Comparison of ENCODE assay signal across 10 cellular contexts in the genomic region with DNA sequence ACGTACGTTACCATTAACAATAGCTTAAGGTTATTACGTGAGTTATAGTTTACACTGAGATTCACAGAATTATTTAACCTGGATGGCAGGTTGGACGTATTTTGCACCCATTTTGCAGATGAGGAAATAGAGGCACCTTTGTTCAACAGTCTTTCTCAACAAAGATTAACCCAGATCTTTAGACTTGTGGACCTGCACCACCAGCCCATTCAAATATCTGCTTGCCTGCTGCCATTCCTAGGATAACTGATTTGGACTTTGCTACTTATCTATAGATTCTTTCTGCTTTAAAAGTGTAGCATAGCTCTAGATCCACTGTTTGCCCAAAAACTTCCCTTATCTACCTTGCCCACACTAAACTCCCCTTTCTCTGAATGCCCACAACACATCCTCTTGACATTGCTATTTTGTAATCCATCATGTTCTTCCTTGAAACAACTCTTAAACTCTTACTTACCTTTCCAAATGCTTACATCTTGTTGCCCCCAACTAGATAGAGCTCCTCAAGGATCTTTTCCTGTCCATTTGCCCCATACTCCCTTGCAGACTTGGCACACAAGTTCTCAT. TPM values are rescaled to one million over a fixed set of nuclear protein-coding genes. Genes with fewer than 3 reads are reported as not detected.
DNase-seq lines count a peak whose midpoint lies in the region; ATAC-seq and TF ChIP-seq lines count a peak whose summit lies in the region.
"Had no signal": no experiment of that assay in that cellular context is flagged by ENCODE, and none has a peak within 500 bp of the region (broad histone marks: within the 10 kb centered on the region; RNA-seq: fewer than 3 reads in every experiment).

No MANE protein-coding gene starts in this region.

- H3K27me3 Mint-ChIP-seq in CD14-positive monocyte (ENCODE audit: low read depth in 3 of 3) (peaks cover 0 to 1% (median 0%) of the 10 kb centered on the region in 3 donors), naive B cell (no peaks in the 10 kb centered on the region)
- no peaks in the 10 kb centered on the region for H3K27me3 Mint-ChIP-seq in activated CD4-positive, alpha-beta memory T cell treated with anti-CD3 and anti-CD28 coated beads, Interleukin-2, amount 10 ng/mL, durations not matched to agents 7 days and 5 days

- H3K9me2 ChIP-seq in HCT116 (ENCODE audit: insufficient read depth) = no peaks in the 10 kb centered on the region

- RAD21 ChIA-PET in HCT116 (lab: Charles Lee; ENCODE audit: low non-redundant PET in 1 of 2, low total read pairs in 2 of 2, uncharacterized antibody in 2 of 2, unreplicated experiment in 2 of 2) = no interaction called here

- TF ChIP-seq RAD21 in HCT116 (IDR thresholded peaks at IDR 0.05; ENCODE audit: low read depth) = no peak

- H3K4me1 Mint-ChIP-seq in CD14-positive monocyte (peaks cover 21% of the 10 kb centered on the region), naive B cell (peaks cover 20 to 25% (median 23%) of the 10 kb centered on the region in 3 donors)
- peaks cover 31% of the 10 kb centered on the region for H3K4me1 Mint-ChIP-seq in activated CD4-positive, alpha-beta memory T cell treated with anti-CD3 and anti-CD28 coated beads, Interleukin-2, amount 10 ng/mL, durations not matched to agents 7 days and 5 days

- no peak for TF ChIP-seq POLR2A in HCT116 (IDR thresholded peaks at IDR 0.05; ENCODE audit: borderline replicate concordance, extremely low read depth, insufficient read depth, insufficient read length)

- H3K9me3 ChIP-seq in HCT116 (ENCODE audit: control insufficient read depth in 1 of 2, insufficient read depth in 1 of 2, low read depth in 1 of 2, low read length in 2 of 2) = no peaks in the 10 kb centered on the region
- H3K9me3 ChIP-seq in ascending aorta = no peaks in the 10 kb centered on the region

- TF ChIP-seq CTCF in CD14-positive monocyte (IDR thresholded peaks at IDR 0.05) (no peak), HCT116 (IDR thresholded peaks at IDR 0.05 in 2 of 3, conservative IDR thresholded peaks at IDR 0.05 in 1 of 3; ENCODE audit: borderline replicate concordance in 1 of 3, insufficient read depth in 1 of 3, low read depth in 2 of 3, low read length in 2 of 3) (no peak), ascending aorta (IDR thresholded peaks at IDR 0.05) (no peak)

- ATAC-seq in HCT116 = no peak
- ATAC-seq in naive B cell (ENCODE audit: low read depth in 2 of 2) = no peak
- ATAC-seq in HG03045 (IDR thresholded peaks at IDR 0.05; ENCODE audit: unreplicated experiment) = no peak

- H4K20me1 ChIP-seq in HCT116 (ENCODE audit: insufficient read depth) = no peaks in the 10 kb centered on the region

- no peaks in the 10 kb centered on the region for H3K36me3 Mint-ChIP-seq in CD14-positive monocyte
- peaks cover 3% of the 10 kb centered on the region for H3K36me3 Mint-ChIP-seq in activated CD4-positive, alpha-beta memory T cell treated with anti-CD3 and anti-CD28 coated beads, Interleukin-2, amount 10 ng/mL, durations not matched to agents 7 days and 5 days (ENCODE audit: low read depth)
- H3K36me3 Mint-ChIP-seq in naive B cell = no peaks in the 10 kb centered on the region

- peak overlapping the region; percentile 37 for H2AFZ ChIP-seq in HCT116 (ENCODE audit: low read depth, low read length, poor library complexity, severe bottlenecking)

- CTCF ChIA-PET in HCT116 (lab: Charles Lee) = interaction anchor here (2.4 kb wide), 2 partner anchors 11 to 56 kb away, joined by 8 to 10 read pairs; partner anchors contain the start of gene TNFAIP3
- CTCF ChIA-PET in activated CD4-positive, alpha-beta memory T cell treated with anti-CD3 and anti-CD28 coated beads, Interleukin-2, amount 10 ng/mL, durations not matched to agents 7 days and 5 days (lab: Charles Lee) = interaction anchor here (0.9 to 2.6 kb wide), 7 partner anchors 11 to 134 kb away, joined by 3 to 10 read pairs (median 4); partner anchors contain the start of gene TNFAIP3

- no peak overlapping the region for H3K27ac ChIP-seq in HCT116 (ENCODE audit: low read depth, low read length)
- H3K27ac ChIP-seq in ascending aorta = no peak overlapping the region

- peak overlapping the region; percentile 71 for H3K4me2 ChIP-seq in HCT116 (ENCODE audit: low read length)

- BruUV-seq in HCT116 (replicated peaks; lab: Mats Ljungman, UMichigan) = no TSS peak

- peak overlapping the region; percentile 98 to 99 (median 99) for H3K27ac Mint-ChIP-seq in CD14-positive monocyte
- H3K27ac Mint-ChIP-seq in activated CD4-positive, alpha-beta memory T cell treated with anti-CD3 and anti-CD28 coated beads, Interleukin-2, amount 10 ng/mL, durations not matched to agents 7 days and 5 days = peak overlapping the region; percentile 74
- H3K27ac Mint-ChIP-seq in naive B cell = peak overlapping the region; percentile 94 to 99 (median 98)
- H3K27ac Mint-ChIP-seq: endodermal cell had no signal

- H3K4me1 ChIP-seq in HCT116 (ENCODE audit: control insufficient read depth in 1 of 2, insufficient read depth in 2 of 2, low read length in 2 of 2) = peaks cover 8 to 41% of the 10 kb centered on the region in 2 experiments; a peak in 3 of 4 replicates
- H3K4me1 ChIP-seq in ascending aorta = no peaks in the 10 kb centered on the region

- intact Hi-C loops in CD14-positive monocyte (cut with micrococcal nuclease) (loop anchor here (5.0 kb wide), 3 partner anchors 37 to 57 kb away; partner anchors contain the start of gene TNFAIP3 (in 2 of the 2)), HCT116 (cut with micrococcal nuclease) (no loop called here), ascending aorta (cut with DNase I) (loop anchor here (5.0 kb wide), 1 partner anchor 88 kb away; no protein-coding TSS in a partner anchor)

- peak overlapping the region; percentile 9 to 20 for H3K4me3 Mint-ChIP-seq in CD14-positive monocyte
- H3K4me3 Mint-ChIP-seq in activated CD4-positive, alpha-beta memory T cell treated with anti-CD3 and anti-CD28 coated beads, Interleukin-2, amount 10 ng/mL, durations not matched to agents 7 days and 5 days = no peak overlapping the region
- peak overlapping the region in 7 of 8 donors; percentile 66 to 89 (median 84) for H3K4me3 Mint-ChIP-seq in naive B cell
- H3K4me3 Mint-ChIP-seq: endodermal cell had no signal

- H3K9me3 Mint-ChIP-seq in CD14-positive monocyte (peaks cover 0 to 7% (median 1%) of the 10 kb centered on the region in 7 donors), naive B cell (peaks cover 0 to 3% (median 0%) of the 10 kb centered on the region in 7 donors)
- peaks cover 2% of the 10 kb centered on the region for H3K9me3 Mint-ChIP-seq in activated CD4-positive, alpha-beta memory T cell treated with anti-CD3 and anti-CD28 coated beads, Interleukin-2, amount 10 ng/mL, durations not matched to agents 7 days and 5 days
- H3K9me3 Mint-ChIP-seq: endodermal cell had no signal

- H3K27me3 ChIP-seq in HCT116 (ENCODE audit: insufficient read depth, low read length) (no peaks in the 10 kb centered on the region), ascending aorta (no peaks in the 10 kb centered on the region)

- H3K4me3 ChIP-seq in HCT116 (replicated peaks in 1 of 2; ENCODE audit: low read depth in 1 of 2, low read length in 2 of 2) (no peak overlapping the region), ascending aorta (no peak overlapping the region)

- no peaks in the 10 kb centered on the region for H3K79me2 ChIP-seq in HCT116 (ENCODE audit: insufficient read depth, low read length)

- H3K36me3 ChIP-seq in HCT116 (ENCODE audit: control insufficient read depth in 1 of 2, insufficient read depth in 2 of 2, low read length in 2 of 2) (no peaks in the 10 kb centered on the region), ascending aorta (no peaks in the 10 kb centered on the region)

- POLR2A ChIA-PET in HCT116 (lab: Charles Lee) = interaction anchor here (1.0 kb wide), 1 partner anchor 14 kb away, joined by 4 read pairs; no protein-coding TSS in a partner anchor
- POLR2A ChIA-PET in activated CD4-positive, alpha-beta memory T cell treated with anti-CD3 and anti-CD28 coated beads, Interleukin-2, amount 10 ng/mL, durations not matched to agents 7 days and 5 days (lab: Charles Lee) = interaction anchor here (1.0 to 3.1 kb wide), 9 partner anchors 9 to 1521 kb away, joined by 3 to 21 read pairs (median 7); partner anchors contain the start of genes BCLAF1 and TNFAIP3

- H3K9ac ChIP-seq in HCT116 (ENCODE audit: low read length) = no peak overlapping the region

- DNase-seq in CD14-positive monocyte (ENCODE audit: low spot score) = no peak
- no peak for DNase-seq in HCT116 (ENCODE audit: low read depth, low spot score)
- DNase-seq in activated CD4-positive, alpha-beta memory T cell treated with anti-CD3 and anti-CD28 coated beads, Interleukin-2, amount 10 ng/mL, durations not matched to agents 7 days and 5 days = no peak
- DNase-seq in naive B cell = no peak
- no peak for DNase-seq in globus pallidus (ENCODE audit: low spot score)
- DNase-seq in stimulated activated CD4-positive, alpha-beta T cell treated with anti-CD3 and anti-CD28 coated beads, Interleukin-15, amount 100 ng/mL, for 24 hours = no peak
- no peak for DNase-seq in ascending aorta (ENCODE audit: low spot score in 2 of 2)
- DNase-seq: endodermal cell, NCI-H2107 had no signal

TF ChIP-seq in HCT116, 20 proteins besides CTCF, POLR2A, EP300 and RAD21 (continues in another document):
- no peak for TF ChIP-seq ATF3 (IDR thresholded peaks at IDR 0.05)

RNA-seq across cellular contexts. Expression of gene TNFAIP3, which starts 56.4 kb away (rescaled TPM):
- polyA plus RNA-seq in CD14-positive monocyte = 10 to 100 TPM; 35.5 to 38.4 TPM
- 4.4 TPM for total RNA-seq in HCT116 (2021; ENCODE audit: unreplicated experiment)
- 1.5 and 1.7 TPM in 2 replicates for polyA plus RNA-seq in HCT116 (2012)
- 100 to 1,000 TPM; 143 to 144 TPM for total RNA-seq in activated CD4-positive, alpha-beta memory T cell treated with anti-CD3 and anti-CD28 coated beads, Interleukin-2, amount 10 ng/mL, durations not matched to agents 7 days and 5 days
- 10 to 100 TPM in 5 of 6 donors, 1 to 10 TPM in 1; 4.0 to 48.4 (median 33.8) TPM for polyA plus RNA-seq in naive B cell (ENCODE audit: low read depth in 6 of 6)
- 24.5 TPM for total RNA-seq in ascending aorta
